ENCODE assay signal across 1 cellular context in the genomic region with DNA sequence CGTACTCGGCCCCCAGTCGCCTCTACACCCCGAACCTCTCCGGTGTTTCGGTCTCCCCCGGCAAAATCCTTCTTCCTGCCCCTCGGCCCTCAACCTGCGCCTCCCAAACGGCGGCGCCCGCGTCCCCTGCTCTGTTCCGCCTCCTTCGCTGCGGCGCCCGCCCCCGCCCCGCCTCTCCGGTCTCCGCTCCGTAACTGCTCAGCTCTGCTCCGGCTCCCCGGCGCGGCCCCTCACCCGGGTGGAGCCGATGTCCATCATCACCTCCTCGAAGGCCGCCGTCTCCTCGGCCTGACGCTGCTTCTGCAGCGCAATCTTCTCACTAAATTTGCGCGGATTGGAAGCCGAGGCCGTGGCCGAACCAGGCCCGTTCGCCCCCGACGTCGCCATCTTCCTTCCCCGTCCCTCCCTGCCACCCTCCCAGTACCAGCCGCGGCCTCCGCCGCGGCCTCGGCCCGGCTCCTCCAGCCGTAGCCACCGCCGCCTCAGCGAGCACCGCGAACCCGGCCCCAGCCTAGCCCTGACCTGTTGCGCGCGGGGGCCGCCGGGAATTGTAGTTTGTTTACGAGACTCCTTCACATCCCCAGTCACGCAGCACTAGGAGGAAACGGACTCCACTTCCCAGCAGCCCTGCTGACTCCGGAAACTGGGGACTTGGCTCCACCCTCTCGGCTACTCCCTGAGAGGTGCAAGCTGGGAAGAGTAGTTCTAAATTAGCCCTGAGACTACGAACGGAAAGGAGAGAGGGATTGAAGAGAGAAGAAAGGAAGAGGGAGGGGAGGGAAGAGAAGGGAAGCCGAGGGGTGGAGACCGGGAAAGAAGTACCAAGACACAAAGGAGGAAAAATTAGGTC.
TF ChIP-seq lines count a peak whose summit lies in the region.

Gene CRTC2 (minus strand): TSS at position 502 of the 850 bp plus-strand sequence. CDS start 115 bp downstream, at position 387.

TF ChIP-seq in HepG2, 621 proteins besides CTCF, POLR2A, EP300 and RAD21 (continued from another document and continues in another):
- TF ChIP-seq ZNF318 (CRISPR knock-in tag; IDR thresholded peaks at IDR 0.05) (no peak), ZEB1 (IDR thresholded peaks at IDR 0.05; ENCODE audit: insufficient replicate concordance, low read depth) (peak; percentile 56), NR2F2 (IDR thresholded peaks at IDR 0.05; ENCODE audit: borderline replicate concordance, low read depth) (peak; percentile 34; the same call in 1 of the 2 replicates), GZF1 (CRISPR knock-in tag; IDR thresholded peaks at IDR 0.05) (no peak), SAP130 (CRISPR knock-in tag; IDR thresholded peaks at IDR 0.05; ENCODE audit: low read depth) (peak; percentile 84), STAT5B (CRISPR knock-in tag; IDR thresholded peaks at IDR 0.05) (no peak), RARA (CRISPR knock-in tag; IDR thresholded peaks at IDR 0.05) (peak; percentile 13; the same call in 1 of the 2 replicates), TCF12 (IDR thresholded peaks at IDR 0.05) (no peak), TCF12 (CRISPR knock-in tag; IDR thresholded peaks at IDR 0.05) (no peak), SP4 (CRISPR knock-in tag; IDR thresholded peaks at IDR 0.05) (peak; percentile 93), CENPX (CRISPR knock-in tag; IDR thresholded peaks at IDR 0.05) (no peak), ZNF775 (CRISPR knock-in tag; IDR thresholded peaks at IDR 0.05; ENCODE audit: borderline replicate concordance) (no peak), REXO4 (CRISPR knock-in tag; IDR thresholded peaks at IDR 0.05; ENCODE audit: borderline replicate concordance) (no peak), MIER2 (CRISPR knock-in tag; IDR thresholded peaks at IDR 0.05) (no peak), ZXDC (CRISPR knock-in tag; IDR thresholded peaks at IDR 0.05) (peak; percentile 37; the same call in 1 of the 2 replicates), ZNF205 (CRISPR knock-in tag; IDR thresholded peaks at IDR 0.05) (no peak), NFYB (CRISPR knock-in tag; IDR thresholded peaks at IDR 0.05) (no peak; the same call in none of the 2 replicates), ZNF276 (CRISPR knock-in tag; IDR thresholded peaks at IDR 0.05; ENCODE audit: low read depth) (no peak), CEBPZ (IDR thresholded peaks at IDR 0.05; ENCODE audit: low read length) (no peak), ZNF282 (IDR thresholded peaks at IDR 0.05; ENCODE audit: partially characterized antibody) (no peak), ZIK1 (CRISPR knock-in tag; IDR thresholded peaks at IDR 0.05; ENCODE audit: borderline replicate concordance, low read depth) (no peak), THYN1 (CRISPR knock-in tag; IDR thresholded peaks at IDR 0.05; ENCODE audit: borderline replicate concordance, low read depth) (no peak), ZNF766 (CRISPR knock-in tag; IDR thresholded peaks at IDR 0.05; ENCODE audit: borderline replicate concordance) (peak; percentile 78; the same call in 1 of the 2 replicates), SETDB1 (CRISPR knock-in tag; IDR thresholded peaks at IDR 0.05; ENCODE audit: borderline replicate concordance) (no peak)
- TF ChIP-seq, protein P1, sequence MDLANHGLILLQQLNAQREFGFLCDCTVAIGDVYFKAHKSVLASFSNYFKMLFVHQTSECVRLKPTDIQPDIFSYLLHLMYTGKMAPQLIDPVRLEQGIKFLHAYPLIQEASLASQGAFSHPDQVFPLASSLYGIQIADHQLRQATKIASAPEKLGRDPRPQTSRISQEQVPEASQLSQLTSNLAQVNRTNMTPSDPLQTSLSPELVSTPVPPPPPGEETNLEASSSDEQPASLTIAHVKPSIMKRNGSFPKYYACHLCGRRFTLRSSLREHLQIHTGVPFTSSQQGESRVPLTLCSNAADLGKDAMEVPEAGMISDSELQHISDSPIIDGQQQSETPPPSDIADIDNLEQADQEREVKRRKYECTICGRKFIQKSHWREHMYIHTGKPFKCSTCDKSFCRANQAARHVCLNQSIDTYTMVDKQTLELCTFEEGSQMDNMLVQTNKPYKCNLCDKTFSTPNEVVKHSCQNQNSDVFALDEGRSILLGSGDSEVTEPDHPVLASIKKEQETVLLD (CRISPR knock-in tag; IDR thresholded peaks at IDR 0.05; ENCODE audit: low read depth): peak; percentile 25; the same call in 1 of the 2 replicates
- TF ChIP-seq, protein P2, sequence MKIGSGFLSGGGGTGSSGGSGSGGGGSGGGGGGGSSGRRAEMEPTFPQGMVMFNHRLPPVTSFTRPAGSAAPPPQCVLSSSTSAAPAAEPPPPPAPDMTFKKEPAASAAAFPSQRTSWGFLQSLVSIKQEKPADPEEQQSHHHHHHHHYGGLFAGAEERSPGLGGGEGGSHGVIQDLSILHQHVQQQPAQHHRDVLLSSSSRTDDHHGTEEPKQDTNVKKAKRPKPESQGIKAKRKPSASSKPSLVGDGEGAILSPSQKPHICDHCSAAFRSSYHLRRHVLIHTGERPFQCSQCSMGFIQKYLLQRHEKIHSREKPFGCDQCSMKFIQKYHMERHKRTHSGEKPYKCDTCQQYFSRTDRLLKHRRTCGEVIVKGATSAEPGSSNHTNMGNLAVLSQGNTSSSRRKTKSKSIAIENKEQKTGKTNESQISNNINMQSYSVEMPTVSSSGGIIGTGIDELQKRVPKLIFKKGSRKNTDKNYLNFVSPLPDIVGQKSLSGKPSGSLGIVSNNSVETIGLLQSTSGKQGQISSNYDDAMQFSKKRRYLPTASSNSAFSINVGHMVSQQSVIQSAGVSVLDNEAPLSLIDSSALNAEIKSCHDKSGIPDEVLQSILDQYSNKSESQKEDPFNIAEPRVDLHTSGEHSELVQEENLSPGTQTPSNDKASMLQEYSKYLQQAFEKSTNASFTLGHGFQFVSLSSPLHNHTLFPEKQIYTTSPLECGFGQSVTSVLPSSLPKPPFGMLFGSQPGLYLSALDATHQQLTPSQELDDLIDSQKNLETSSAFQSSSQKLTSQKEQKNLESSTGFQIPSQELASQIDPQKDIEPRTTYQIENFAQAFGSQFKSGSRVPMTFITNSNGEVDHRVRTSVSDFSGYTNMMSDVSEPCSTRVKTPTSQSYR (CRISPR knock-in tag; IDR thresholded peaks at IDR 0.05; ENCODE audit: borderline replicate concordance): no peak
- TF ChIP-seq, protein P3, sequence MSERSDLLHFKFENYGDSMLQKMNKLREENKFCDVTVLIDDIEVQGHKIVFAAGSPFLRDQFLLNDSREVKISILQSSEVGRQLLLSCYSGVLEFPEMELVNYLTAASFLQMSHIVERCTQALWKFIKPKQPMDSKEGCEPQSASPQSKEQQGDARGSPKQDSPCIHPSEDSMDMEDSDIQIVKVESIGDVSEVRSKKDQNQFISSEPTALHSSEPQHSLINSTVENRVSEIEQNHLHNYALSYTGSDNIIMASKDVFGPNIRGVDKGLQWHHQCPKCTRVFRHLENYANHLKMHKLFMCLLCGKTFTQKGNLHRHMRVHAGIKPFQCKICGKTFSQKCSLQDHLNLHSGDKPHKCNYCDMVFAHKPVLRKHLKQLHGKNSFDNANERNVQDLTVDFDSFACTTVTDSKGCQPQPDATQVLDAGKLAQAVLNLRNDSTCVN (CRISPR knock-in tag; IDR thresholded peaks at IDR 0.05; ENCODE audit: borderline replicate concordance): no peak
